Comparison of ENCODE assay signal across 7 cellular contexts in the genomic region with DNA sequence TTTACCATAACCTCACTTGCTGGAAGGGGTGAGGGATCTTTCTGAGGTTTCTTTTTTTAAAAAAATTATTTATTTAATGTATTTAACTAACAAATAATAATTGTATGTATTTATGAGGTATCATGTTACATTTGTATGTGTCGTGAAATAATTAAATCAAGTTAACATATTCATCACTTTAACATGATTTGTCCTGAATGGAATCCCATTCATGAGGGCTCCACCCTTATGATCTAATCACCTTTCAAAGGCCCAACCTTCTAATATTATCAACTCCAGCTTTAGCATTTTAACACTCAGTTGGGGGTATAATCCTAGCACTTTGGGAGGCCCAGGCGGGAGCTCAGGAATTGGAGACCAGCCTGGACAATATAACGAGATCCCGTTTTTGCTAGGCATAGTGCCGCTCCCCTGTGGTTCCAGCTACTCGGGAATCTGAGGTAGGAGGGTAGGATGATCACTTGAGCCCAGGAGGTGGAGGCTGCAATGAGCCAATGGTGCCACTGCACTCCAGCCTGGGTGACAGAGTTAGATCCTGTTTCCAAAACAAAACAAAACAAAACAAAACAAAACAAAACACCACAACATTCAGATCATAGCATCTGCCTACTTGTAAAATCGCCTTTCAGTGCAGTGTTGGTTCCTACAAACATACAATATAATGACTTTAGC. TPM values are rescaled to one million over a fixed set of nuclear protein-coding genes. Genes with fewer than 3 reads are reported as not detected.
DNase-seq lines count a peak whose midpoint lies in the region; ATAC-seq and TF ChIP-seq lines count a peak whose summit lies in the region.

No MANE protein-coding gene starts in this region.

- no peaks in the 10 kb centered on the region for H3K9me3 ChIP-seq in Caco-2
- H3K9me3 ChIP-seq in naive thymus-derived CD4-positive, alpha-beta T cell (ENCODE audit: control insufficient read depth in 2 of 3, low read length in 3 of 3) = no peaks in the 10 kb centered on the region
- H3K9me3 ChIP-seq in effector memory CD4-positive, alpha-beta T cell (ENCODE audit: control insufficient read depth, low read length) = no peaks in the 10 kb centered on the region

- intact Hi-C loops in Caco-2 (cut with micrococcal nuclease; ENCODE audit: unreplicated experiment) = no loop called here
- intact Hi-C loops in naive thymus-derived CD4-positive, alpha-beta T cell (cut with micrococcal nuclease) = loop anchor here in 1 of 2 donors (10.0 kb wide), 1 partner anchor 320 kb away; a partner anchor contains a TSS

- H3K4me3 ChIP-seq in Caco-2 (ENCODE audit: low read depth, low read length) = no peak overlapping the region; the same call in 1 of the 2 replicates
- no peak overlapping the region for H3K4me3 ChIP-seq in naive thymus-derived CD4-positive, alpha-beta T cell (ENCODE audit: low read length)
- H3K4me3 ChIP-seq in effector memory CD4-positive, alpha-beta T cell (ENCODE audit: insufficient read depth, low read depth, low read length, poor library complexity, severe bottlenecking) = no peak overlapping the region

- H3K4me1 Mint-ChIP-seq in Caco-2 (ENCODE audit: low read depth, unreplicated experiment) (no peaks in the 10 kb centered on the region), HFFc6 (ENCODE audit: low read depth) (peaks cover 15% of the 10 kb centered on the region; the same call in 1 of the 2 replicates)
- peaks cover 19% of the 10 kb centered on the region for H3K4me1 Mint-ChIP-seq in activated T-helper 17 cell treated with anti-CD3 and anti-CD28 coated beads, Interleukin-2, amount 50 U/mL, for 72 hours
- H3K4me1 Mint-ChIP-seq in naive thymus-derived CD4-positive, alpha-beta T cell = peaks cover 13 to 40% (median 28%) of the 10 kb centered on the region in 7 donors

- H3K36me3 Mint-ChIP-seq in Caco-2 (ENCODE audit: insufficient read depth, unreplicated experiment) (no peaks in the 10 kb centered on the region), HFFc6 (ENCODE audit: low read depth) (no peaks in the 10 kb centered on the region)
- no peaks in the 10 kb centered on the region for H3K36me3 Mint-ChIP-seq in activated T-helper 17 cell treated with anti-CD3 and anti-CD28 coated beads, Interleukin-2, amount 50 U/mL, for 72 hours (ENCODE audit: low read depth)
- no peaks in the 10 kb centered on the region for H3K36me3 Mint-ChIP-seq in naive thymus-derived CD4-positive, alpha-beta T cell

- ATAC-seq in activated T-helper 17 cell treated with anti-CD3 and anti-CD28 coated beads, Interleukin-2, amount 50 U/mL, for 72 hours (replicated peaks) = no peak
- ATAC-seq in naive thymus-derived CD4-positive, alpha-beta T cell = no peak

- CTCF ChIA-PET in Caco-2 (lab: Charles Lee) = no interaction called here
- CTCF ChIA-PET in naive thymus-derived CD4-positive, alpha-beta T cell (lab: Charles Lee) = no interaction called here

- H3K27me3 Mint-ChIP-seq in Caco-2 (ENCODE audit: insufficient read depth, unreplicated experiment) (peaks cover 10% of the 10 kb centered on the region), HFFc6 (ENCODE audit: insufficient read depth) (peaks cover 5% of the 10 kb centered on the region)
- H3K27me3 Mint-ChIP-seq in activated T-helper 17 cell treated with anti-CD3 and anti-CD28 coated beads, Interleukin-2, amount 50 U/mL, for 72 hours = no peaks in the 10 kb centered on the region
- H3K27me3 Mint-ChIP-seq in naive thymus-derived CD4-positive, alpha-beta T cell = peaks cover 0 to 8% (median 0%) of the 10 kb centered on the region in 5 donors

- H3K27ac Mint-ChIP-seq in Caco-2 (ENCODE audit: unreplicated experiment) (no peak overlapping the region), HFFc6 (0 out of 2 replicates have a peak overlapping the region, but pooled peaks have one; percentile 86)
- H3K27ac Mint-ChIP-seq in activated T-helper 17 cell treated with anti-CD3 and anti-CD28 coated beads, Interleukin-2, amount 50 U/mL, for 72 hours = peak overlapping the region; percentile 87
- peak overlapping the region; percentile 87 to 99 (median 98) for H3K27ac Mint-ChIP-seq in naive thymus-derived CD4-positive, alpha-beta T cell

- no peaks in the 10 kb centered on the region for H3K36me3 ChIP-seq in Caco-2 (ENCODE audit: control insufficient read depth, insufficient read depth, low read length)
- H3K36me3 ChIP-seq in naive thymus-derived CD4-positive, alpha-beta T cell (ENCODE audit: control insufficient read depth in 2 of 3, insufficient read depth in 3 of 3, low read length in 3 of 3) = peaks cover 0 to 9% (median 0%) of the 10 kb centered on the region in 3 experiments
- no peaks in the 10 kb centered on the region for H3K36me3 ChIP-seq in effector memory CD4-positive, alpha-beta T cell (ENCODE audit: control insufficient read depth, insufficient read depth, low read length)

- peak overlapping the region; percentile 80 for H3K4me3 Mint-ChIP-seq in Caco-2 (ENCODE audit: unreplicated experiment)
- peak overlapping the region; percentile 93 for H3K4me3 Mint-ChIP-seq in HFFc6
- peak overlapping the region; percentile 94 for H3K4me3 Mint-ChIP-seq in activated T-helper 17 cell treated with anti-CD3 and anti-CD28 coated beads, Interleukin-2, amount 50 U/mL, for 72 hours
- peak overlapping the region; percentile 7 to 97 (median 94) for H3K4me3 Mint-ChIP-seq in naive thymus-derived CD4-positive, alpha-beta T cell

- no peaks in the 10 kb centered on the region for H3K4me1 ChIP-seq in Caco-2
- H3K4me1 ChIP-seq in naive thymus-derived CD4-positive, alpha-beta T cell (ENCODE audit: control insufficient read depth in 2 of 2, insufficient read depth in 2 of 2, low read length in 2 of 2) = peaks cover 5 to 20% of the 10 kb centered on the region in 2 donors
- peaks cover 5% of the 10 kb centered on the region for H3K4me1 ChIP-seq in effector memory CD4-positive, alpha-beta T cell (ENCODE audit: control insufficient read depth, insufficient read depth, low read length, poor library complexity, severe bottlenecking)

- no peaks in the 10 kb centered on the region for H3K9me3 Mint-ChIP-seq in Caco-2 (ENCODE audit: unreplicated experiment)
- H3K9me3 Mint-ChIP-seq in HFFc6 = no peaks in the 10 kb centered on the region
- H3K9me3 Mint-ChIP-seq in activated T-helper 17 cell treated with anti-CD3 and anti-CD28 coated beads, Interleukin-2, amount 50 U/mL, for 72 hours = no peaks in the 10 kb centered on the region
- no peaks in the 10 kb centered on the region for H3K9me3 Mint-ChIP-seq in naive thymus-derived CD4-positive, alpha-beta T cell

- DNase-seq in Caco-2 (no peak), HFFc6 (no peak), amniotic stem cell (lab: John Stamatoyannopoulos, UW) (no peak), NOMO-1 (lab: John Stamatoyannopoulos, UW; ENCODE audit: unreplicated experiment in 2 of 2) (no peak)
- DNase-seq in naive thymus-derived CD4-positive, alpha-beta T cell = no peak
- no peak for DNase-seq in effector memory CD4-positive, alpha-beta T cell

- TF ChIP-seq CTCF in Caco-2 (IDR thresholded peaks at IDR 0.05; ENCODE audit: insufficient read depth in 1 of 2, low read depth in 1 of 2, low read length in 1 of 2, severe bottlenecking in 1 of 2, unreplicated experiment in 1 of 2) = no peak
- TF ChIP-seq CTCF in HFFc6 (IDR thresholded peaks at IDR 0.05) = no peak

- POLR2A ChIA-PET in Caco-2 (lab: Charles Lee) = no interaction called here
- POLR2A ChIA-PET in naive thymus-derived CD4-positive, alpha-beta T cell (lab: Charles Lee) = interaction anchor here (0.8 to 2.8 kb wide), 6 partner anchors 10 to 138 kb away, joined by 3 to 25 read pairs (median 4); a partner anchor contains a TSS

- BruUV-seq in Caco-2 (replicated peaks; lab: Mats Ljungman, UMichigan) = no TSS peak

- H3K27me3 ChIP-seq in Caco-2 (replicated peaks; ENCODE audit: control insufficient read depth, insufficient read depth, low read length) = no peaks in the 10 kb centered on the region
- H3K27me3 ChIP-seq in naive thymus-derived CD4-positive, alpha-beta T cell (ENCODE audit: control insufficient read depth in 2 of 2, insufficient read depth in 2 of 2, low read length in 2 of 2) = no peaks in the 10 kb centered on the region
- H3K27me3 ChIP-seq in effector memory CD4-positive, alpha-beta T cell (replicated peaks; ENCODE audit: control insufficient read depth, insufficient read depth, low read length, poor library complexity, severe bottlenecking) = no peaks in the 10 kb centered on the region

- H3K27ac ChIP-seq in naive thymus-derived CD4-positive, alpha-beta T cell (ENCODE audit: low read depth, low read length) = peak overlapping the region; percentile 86
- no peak overlapping the region for H3K27ac ChIP-seq in effector memory CD4-positive, alpha-beta T cell (ENCODE audit: insufficient read depth, low read length, poor library complexity, severe bottlenecking)

RNA-seq across cellular contexts. Expression of a gene that starts 1.1 kb away (rescaled TPM):
- 2.5 and 2.6 TPM in 2 replicates for total RNA-seq in Caco-2 (2022)
- total RNA-seq in HFFc6 (2021; fragmentation: NEBNext Ultra II Directional; extraction: Animal tissue kit (Norgen Biotek cat#: 25700)) = 1 to 10 TPM in 5 of 6 experiments, under 1 TPM in 1; 0.94 to 2.2 (median 1.3) TPM
- total RNA-seq in activated T-helper 17 cell treated with anti-CD3 and anti-CD28 coated beads, Interleukin-2, amount 50 U/mL, for 72 hours = 10 to 100 TPM; 12.8 to 14.1 TPM
- 10 to 100 TPM; 12.0 to 15.7 (median 12.6) TPM for total RNA-seq in naive thymus-derived CD4-positive, alpha-beta T cell
- 10 to 100 TPM in 1 of 2 donors, 1 to 10 TPM in 1; 7.3 to 14.5 TPM for polyA plus RNA-seq in naive thymus-derived CD4-positive, alpha-beta T cell
